ENCODE assay signal across 21 cellular contexts in genomic region chr4:80295331-80295730, GRCh38. TPM values are rescaled to one million over a fixed set of nuclear protein-coding genes. Genes with fewer than 3 reads are reported as not detected.
"Had no signal": no experiment of that assay in that cellular context is flagged by ENCODE, and none has a peak within 500 bp of the region (broad histone marks: within the 10 kb centered on the region; RNA-seq: fewer than 3 reads in every experiment).

No MANE protein-coding gene starts in this region.

- H3K4me1 ChIP-seq: body of pancreas, colonic mucosa, parathyroid adenoma, testis, upper lobe of left lung had no signal

- H3K4me1 Mint-ChIP-seq: activated CD4-positive, alpha-beta memory T cell treated with anti-CD3 and anti-CD28 coated beads, Interleukin-2, amount 10 ng/mL, durations not matched to agents 7 days and 5 days; activated CD8-positive, alpha-beta memory T cell treated with anti-CD3 and anti-CD28 coated beads, Interleukin-2, amount 10 ng/mL, durations not matched to agents 7 days and 5 days; naive thymus-derived CD4-positive, alpha-beta T cell; stimulated activated effector memory CD8-positive, alpha-beta T cell treated with anti-CD3 and anti-CD28 coated beads, Interleukin-12 subunit alpha, Interleukin-12 subunit beta, amount 100 ng/mL, for 72 hours had no signal

- H3K9ac ChIP-seq: parathyroid adenoma had no signal

- H3K27me3 ChIP-seq: body of pancreas, colonic mucosa, testis, upper lobe of left lung had no signal

- H3K27ac Mint-ChIP-seq: activated CD4-positive, alpha-beta memory T cell treated with anti-CD3 and anti-CD28 coated beads, Interleukin-2, amount 10 ng/mL, durations not matched to agents 7 days and 5 days; activated CD8-positive, alpha-beta memory T cell treated with anti-CD3 and anti-CD28 coated beads, Interleukin-2, amount 10 ng/mL, durations not matched to agents 7 days and 5 days; activated naive CD8-positive, alpha-beta T cell; endodermal cell; naive thymus-derived CD4-positive, alpha-beta T cell; stimulated activated effector memory CD8-positive, alpha-beta T cell treated with anti-CD3 and anti-CD28 coated beads, Interleukin-12 subunit alpha, Interleukin-12 subunit beta, amount 100 ng/mL, for 72 hours had no signal

- H3K27me3 Mint-ChIP-seq: activated naive CD8-positive, alpha-beta T cell had no signal

- H3K36me3 Mint-ChIP-seq: activated CD8-positive, alpha-beta memory T cell treated with anti-CD3 and anti-CD28 coated beads, Interleukin-2, amount 10 ng/mL, durations not matched to agents 7 days and 5 days; activated naive CD8-positive, alpha-beta T cell; naive thymus-derived CD4-positive, alpha-beta T cell; stimulated activated effector memory CD8-positive, alpha-beta T cell treated with anti-CD3 and anti-CD28 coated beads, Interleukin-12 subunit alpha, Interleukin-12 subunit beta, amount 100 ng/mL, for 72 hours had no signal

- H3K9me3 ChIP-seq: body of pancreas, colonic mucosa, mucosa of descending colon, testis, upper lobe of left lung had no signal

- H3K27ac ChIP-seq: body of pancreas, colonic mucosa, epithelial cell of prostate, parathyroid adenoma, testis, upper lobe of left lung had no signal

- H3K9me3 Mint-ChIP-seq: activated CD4-positive, alpha-beta memory T cell treated with anti-CD3 and anti-CD28 coated beads, Interleukin-2, amount 10 ng/mL, durations not matched to agents 7 days and 5 days; stimulated activated effector memory CD8-positive, alpha-beta T cell treated with anti-CD3 and anti-CD28 coated beads, Interleukin-12 subunit alpha, Interleukin-12 subunit beta, amount 100 ng/mL, for 72 hours had no signal

- H3K4me3 Mint-ChIP-seq: activated CD4-positive, alpha-beta memory T cell treated with anti-CD3 and anti-CD28 coated beads, Interleukin-2, amount 10 ng/mL, durations not matched to agents 7 days and 5 days; activated CD8-positive, alpha-beta memory T cell treated with anti-CD3 and anti-CD28 coated beads, Interleukin-2, amount 10 ng/mL, durations not matched to agents 7 days and 5 days; activated naive CD8-positive, alpha-beta T cell; endodermal cell; naive thymus-derived CD4-positive, alpha-beta T cell; stimulated activated effector memory CD8-positive, alpha-beta T cell treated with anti-CD3 and anti-CD28 coated beads, Interleukin-12 subunit alpha, Interleukin-12 subunit beta, amount 100 ng/mL, for 72 hours had no signal

- ATAC-seq: activated CD8-positive, alpha-beta memory T cell treated with anti-CD3 and anti-CD28 coated beads, Interleukin-2, amount 10 ng/mL, durations not matched to agents 7 days and 5 days; body of pancreas; mucosa of descending colon; naive thymus-derived CD4-positive, alpha-beta T cell; sciatic nerve; stimulated activated effector memory CD8-positive, alpha-beta T cell treated with anti-CD3 and anti-CD28 coated beads, Interleukin-12 subunit alpha, Interleukin-12 subunit beta, amount 100 ng/mL, for 72 hours had no signal

- DNase-seq: activated CD4-positive, alpha-beta memory T cell treated with anti-CD3 and anti-CD28 coated beads, Interleukin-2, amount 10 ng/mL, durations not matched to agents 7 days and 5 days; activated CD4-positive, alpha-beta T cell treated with anti-CD3 and anti-CD28 coated beads for 4 hours; activated CD8-positive, alpha-beta memory T cell treated with anti-CD3 and anti-CD28 coated beads, Interleukin-2, amount 10 ng/mL, durations not matched to agents 7 days and 5 days; amygdala; body of pancreas; central memory CD4-positive, alpha-beta T cell; colonic mucosa; endodermal cell; mesenchymal stem cell; mucosa of descending colon; naive thymus-derived CD4-positive, alpha-beta T cell; stimulated activated CD4-positive, alpha-beta T cell treated with anti-CD3 and anti-CD28 coated beads, Interleukin-4, amount 100 ng/mL, for 24 hours; testis; upper lobe of left lung had no signal

- H3K36me3 ChIP-seq: colonic mucosa, upper lobe of left lung had no signal

- H3K4me3 ChIP-seq: body of pancreas, colonic mucosa, mucosa of descending colon, testis, upper lobe of left lung had no signal

- H2AFZ ChIP-seq: parathyroid adenoma had no signal

RNA-seq across cellular contexts. Expression of gene FGF5, which starts 28.9 kb away (rescaled TPM):
- total RNA-seq: activated CD4-positive, alpha-beta memory T cell treated with anti-CD3 and anti-CD28 coated beads, Interleukin-2, amount 10 ng/mL, durations not matched to agents 7 days and 5 days; activated CD8-positive, alpha-beta memory T cell treated with anti-CD3 and anti-CD28 coated beads, Interleukin-2, amount 10 ng/mL, durations not matched to agents 7 days and 5 days; body of pancreas; liver; testis; upper lobe of left lung had no signal
- polyA plus RNA-seq: naive thymus-derived CD4-positive, alpha-beta T cell had no signal

RNA-seq across cellular contexts. Expression of gene CFAP299, which starts 40.2 kb away (rescaled TPM):
- total RNA-seq: activated CD4-positive, alpha-beta memory T cell treated with anti-CD3 and anti-CD28 coated beads, Interleukin-2, amount 10 ng/mL, durations not matched to agents 7 days and 5 days; activated CD8-positive, alpha-beta memory T cell treated with anti-CD3 and anti-CD28 coated beads, Interleukin-2, amount 10 ng/mL, durations not matched to agents 7 days and 5 days; body of pancreas; colonic mucosa; endodermal cell; glomerular endothelial cell; liver; mucosa of descending colon; naive thymus-derived CD4-positive, alpha-beta T cell had no signal
- polyA plus RNA-seq: liver; naive thymus-derived CD4-positive, alpha-beta T cell had no signal
